ENCODE assay signal across 2 cellular contexts in genomic region chr19:48111280-48111679, GRCh38.
TF ChIP-seq lines count a peak whose summit lies in the region.

No MANE protein-coding gene starts in this region.

TF ChIP-seq in HEK293, 187 proteins besides CTCF, POLR2A, EP300 and RAD21 (continues in another document):
- TF ChIP-seq ZNF18 (tag by site-specific recombination; IDR thresholded peaks at IDR 0.05): no peak
- TF ChIP-seq ZNF274 (IDR thresholded peaks at IDR 0.05; ENCODE audit: low read length): no peak
- no peak for TF ChIP-seq ZNF274 (tag by site-specific recombination; IDR thresholded peaks at IDR 0.05; ENCODE audit: borderline replicate concordance)
- no peak for TF ChIP-seq ZBTB7A (tag by site-specific recombination; IDR thresholded peaks at IDR 0.05; ENCODE audit: low read depth)
- no peak for TF ChIP-seq ZNF223 (tag by site-specific recombination; IDR thresholded peaks at IDR 0.05)
- TF ChIP-seq ZNF530 (tag by site-specific recombination; IDR thresholded peaks at IDR 0.05; ENCODE audit: low read depth): no peak
- no peak for TF ChIP-seq ZNF449 (tag by site-specific recombination; IDR thresholded peaks at IDR 0.05)
- no peak for TF ChIP-seq KLF10 (tag by site-specific recombination; IDR thresholded peaks at IDR 0.05)
- no peak for TF ChIP-seq ZNF488 (tag by site-specific recombination; IDR thresholded peaks at IDR 0.05)
- TF ChIP-seq KLF16 (tag by site-specific recombination; IDR thresholded peaks at IDR 0.05): 0 out of 2 replicates have a peak, but pooled peaks have one; percentile 36
- TF ChIP-seq PRDM4 (tag by site-specific recombination; IDR thresholded peaks at IDR 0.05): peak; percentile 64; the same call in 1 of the 2 replicates
- TF ChIP-seq ZNF561 (tag by site-specific recombination; IDR thresholded peaks at IDR 0.05; ENCODE audit: borderline replicate concordance): peak; percentile 14; the same call in 1 of the 2 replicates
- no peak for TF ChIP-seq ZEB2 (tag by site-specific recombination; IDR thresholded peaks at IDR 0.05)
- TF ChIP-seq ZNF768 (tag by site-specific recombination; IDR thresholded peaks at IDR 0.05): no peak
- TF ChIP-seq ZNF280C (tag by site-specific recombination; IDR thresholded peaks at IDR 0.05): no peak
- TF ChIP-seq ZNF514 (tag by site-specific recombination; IDR thresholded peaks at IDR 0.05): no peak
- peak; percentile 75 for TF ChIP-seq ZBTB17 (tag by site-specific recombination; IDR thresholded peaks at IDR 0.05)
- TF ChIP-seq PRDM1 (tag by site-specific recombination; IDR thresholded peaks at IDR 0.05): no peak
- TF ChIP-seq ZNF473 (tag by site-specific recombination; IDR thresholded peaks at IDR 0.05): no peak
- TF ChIP-seq ZNF335 (tag by site-specific recombination; conservative IDR thresholded peaks at IDR 0.05): peak; percentile 12; the same call in 1 of the 2 replicates
- TF ChIP-seq ZNF585B (tag by site-specific recombination; IDR thresholded peaks at IDR 0.05): no peak

TF ChIP-seq in H1, 55 proteins besides CTCF, POLR2A, EP300 and RAD21:
- peak; percentile 18; the same call in 1 of the 2 replicates for TF ChIP-seq MAX (IDR thresholded peaks at IDR 0.05)
- TF ChIP-seq JUN (IDR thresholded peaks at IDR 0.05; ENCODE audit: low read depth, low read length): no peak
- TF ChIP-seq RBBP5 (IDR thresholded peaks at IDR 0.05; ENCODE audit: borderline replicate concordance, low read depth, low read length): no peak
- TF ChIP-seq CBX5 (IDR thresholded peaks at IDR 0.05; ENCODE audit: low read depth, low read length): no peak
- no peak for TF ChIP-seq TBP (IDR thresholded peaks at IDR 0.05; ENCODE audit: low read depth, low read length)
- TF ChIP-seq ATF3 (IDR thresholded peaks at IDR 0.05; ENCODE audit: insufficient read depth, low read depth, low read length): peak; percentile 82
- TF ChIP-seq EZH2 (IDR thresholded peaks at IDR 0.05; ENCODE audit: low read depth, low read length, severe bottlenecking): no peak
- no peak for TF ChIP-seq CHD1 (IDR thresholded peaks at IDR 0.05; ENCODE audit: low read depth, low read length)
- no peak for TF ChIP-seq EGR1 (IDR thresholded peaks at IDR 0.05; ENCODE audit: borderline replicate concordance, low read depth, low read length)
- TF ChIP-seq SP4 (IDR thresholded peaks at IDR 0.05; ENCODE audit: low read length): peak; percentile 95; the same call in 1 of the 2 replicates
- no peak for TF ChIP-seq BACH1 (IDR thresholded peaks at IDR 0.05; ENCODE audit: low read length)
- no peak for TF ChIP-seq RFX5 (IDR thresholded peaks at IDR 0.05; ENCODE audit: borderline replicate concordance, low read depth, low read length)
- TF ChIP-seq SIX5 (IDR thresholded peaks at IDR 0.05; ENCODE audit: low read depth, low read length): no peak
- TF ChIP-seq USF2 (IDR thresholded peaks at IDR 0.05; ENCODE audit: low read length): peak; percentile 95
- no peak for TF ChIP-seq KDM1A (IDR thresholded peaks at IDR 0.05; ENCODE audit: borderline replicate concordance, low read length)
- TF ChIP-seq NRF1 (IDR thresholded peaks at IDR 0.05; ENCODE audit: low read depth, low read length): no peak
- no peak for TF ChIP-seq ATF2 (IDR thresholded peaks at IDR 0.05; ENCODE audit: low read length)
- no peak for TF ChIP-seq CTBP2 (IDR thresholded peaks at IDR 0.05; ENCODE audit: borderline replicate concordance, insufficient read depth, insufficient read length, low read length)
- TF ChIP-seq TAF7 (optimal IDR thresholded peaks at IDR 0.05; ENCODE audit: borderline replicate concordance, low read depth, low read length): no peak
- TF ChIP-seq TAF1 (IDR thresholded peaks at IDR 0.05; ENCODE audit: low read depth, low read length): peak; percentile 47; the same call in 1 of the 2 replicates
- no peak for TF ChIP-seq TCF12 (IDR thresholded peaks at IDR 0.05; ENCODE audit: low read depth, low read length)
